22 cellular contexts compared by ENCODE assay signal in genomic region chr13:47945738-47946137, GRCh38. TPM values are rescaled to one million over a fixed set of nuclear protein-coding genes. Genes with fewer than 3 reads are reported as not detected.
DNase-seq lines count a peak whose midpoint lies in the region; ATAC-seq and TF ChIP-seq lines count a peak whose summit lies in the region.
"Had no signal": no experiment of that assay in that cellular context is flagged by ENCODE, and none has a peak within 500 bp of the region (broad histone marks: within the 10 kb centered on the region; RNA-seq: fewer than 3 reads in every experiment).

No MANE protein-coding gene starts in this region.

- TF ChIP-seq CTCF in choroid plexus epithelial cell (conservative IDR thresholded peaks at IDR 0.05; ENCODE audit: low read depth, low read length) (no peak), liver (IDR thresholded peaks at IDR 0.05; ENCODE audit: low read depth, low read length, missing input control) (no peak), vagina (IDR thresholded peaks at IDR 0.05) (no peak)

- H3K36me3 ChIP-seq in liver (ENCODE audit: control insufficient read depth in 4 of 4, insufficient read depth in 3 of 4, low read depth in 1 of 4, low read length in 3 of 4) (peaks cover 0 to 33% (median 31%) of the 10 kb centered on the region in 4 donors), vagina (peaks cover 0 to 40% of the 10 kb centered on the region in 2 donors)

- no peak overlapping the region for H3K4me3 Mint-ChIP-seq in T-helper 17 cell
- H3K4me3 Mint-ChIP-seq: dendritic cell treated with granulocyte-macrophage colony-stimulating factor and Interleukin-4, amounts not matched to agents 40 ng/mL and 50 ng/mL, for 4 days; IgD-negative memory B cell; T-cell had no signal

- no peak for TF ChIP-seq RAD21 in liver (IDR thresholded peaks at IDR 0.05)

- H3K27me3 ChIP-seq in liver (ENCODE audit: control insufficient read depth in 4 of 4, insufficient read depth in 4 of 4, low read length in 3 of 4) (no peaks in the 10 kb centered on the region), vagina (no peaks in the 10 kb centered on the region)
- H3K27me3 ChIP-seq: adrenal gland, gastrocnemius medialis, upper lobe of right lung had no signal

- no peak for TF ChIP-seq POLR2A in vagina (IDR thresholded peaks at IDR 0.05)

- intact Hi-C loops in vagina (cut with DNase I): no loop called here

- peaks cover 6% of the 10 kb centered on the region for H3K4me1 Mint-ChIP-seq in T-helper 17 cell
- H3K4me1 Mint-ChIP-seq: T-cell had no signal

- H3K27ac ChIP-seq in liver (ENCODE audit: low read depth in 1 of 2, low read length in 2 of 2): no peak overlapping the region
- H3K27ac ChIP-seq in vagina: no peak overlapping the region
- H3K27ac ChIP-seq: adrenal gland, C4-2B, gastrocnemius medialis, PC-9, upper lobe of right lung had no signal

- H3K27ac Mint-ChIP-seq in T-helper 17 cell: no peak overlapping the region
- H3K27ac Mint-ChIP-seq: dendritic cell treated with granulocyte-macrophage colony-stimulating factor and Interleukin-4, amounts not matched to agents 40 ng/mL and 50 ng/mL, for 4 days; IgD-negative memory B cell; T-cell had no signal

- H3K4me3 ChIP-seq in choroid plexus epithelial cell (ENCODE audit: low read depth, low read length): no peak overlapping the region
- H3K4me3 ChIP-seq in liver (ENCODE audit: low read depth in 1 of 3, low read length in 3 of 3): no peak overlapping the region
- no peak overlapping the region for H3K4me3 ChIP-seq in vagina
- H3K4me3 ChIP-seq: adrenal gland, gastrocnemius medialis, PC-9, upper lobe of right lung had no signal

- H3K9ac ChIP-seq in liver (ENCODE audit: low read depth in 1 of 2, low read length in 2 of 2): no peak overlapping the region

- H3K27me3 Mint-ChIP-seq in T-helper 17 cell: no peaks in the 10 kb centered on the region
- H3K27me3 Mint-ChIP-seq: dendritic cell treated with granulocyte-macrophage colony-stimulating factor and Interleukin-4, amounts not matched to agents 40 ng/mL and 50 ng/mL, for 4 days; IgD-negative memory B cell; T-cell had no signal

- H3K9me3 ChIP-seq in liver (ENCODE audit: control insufficient read depth in 4 of 4, low read length in 3 of 4) (no peaks in the 10 kb centered on the region), vagina (no peaks in the 10 kb centered on the region), T-helper 17 cell (ENCODE audit: control insufficient read depth, low read length, poor library complexity, severe bottlenecking) (no peaks in the 10 kb centered on the region)
- H3K9me3 ChIP-seq: adrenal gland, gastrocnemius medialis, upper lobe of right lung had no signal

- H3K36me3 Mint-ChIP-seq in T-helper 17 cell (ENCODE audit: low read depth): peaks cover 17% of the 10 kb centered on the region

- 71% methylated on average over 2 of the region's 2 CpGs for WGBS in liver

- peak; percentile 16 for DNase-seq in AG20443 (ENCODE audit: low spot score)
- DNase-seq in HT1080 (ENCODE audit: low read depth): peak; percentile 23
- DNase-seq in choroid plexus epithelial cell (ENCODE audit: low read depth): peak; percentile 92
- DNase-seq in occipital lobe (lab: John Stamatoyannopoulos, UW): no peak
- no peak for DNase-seq in activated effector memory CD4-positive, alpha-beta T cell treated with anti-CD3 and anti-CD28 coated beads, Interleukin-2, amount 50 U/mL, for 16 hours
- DNase-seq in vagina (ENCODE audit: extremely low spot score in 2 of 2): no peak
- DNase-seq in T-helper 17 cell: no peak
- DNase-seq: activated CD4-positive, CD25-positive, alpha-beta regulatory T cell treated with anti-CD3 and anti-CD28 coated beads, Interleukin-2, amount 50 U/mL, for 72 hours; activated T-cell treated with anti-CD3 and anti-CD28 coated beads, Interleukin-2, amount 50 U/mL, for 1 hour; adrenal gland; gastrocnemius medialis; GDM1; NCI-H1417 treated with DMSO at 0.1 percent for 48 hours; NCI-H446 treated with DMSO at 0.1 percent for 48 hours; PC-9; stimulated activated CD4-positive, alpha-beta T cell treated with anti-CD3 and anti-CD28 coated beads, Interleukin-4, amount 100 ng/mL, for 1 hour; T-cell; upper lobe of right lung had no signal

- ATAC-seq in T-helper 17 cell: no peak
- ATAC-seq: gastrocnemius medialis, T-cell, upper lobe of right lung had no signal

- H3K4me1 ChIP-seq in liver (ENCODE audit: control insufficient read depth in 4 of 4, insufficient read depth in 4 of 4, low read length in 3 of 4): no peaks in the 10 kb centered on the region
- no peaks in the 10 kb centered on the region for H3K4me1 ChIP-seq in vagina
- H3K4me1 ChIP-seq: adrenal gland, gastrocnemius medialis, upper lobe of right lung had no signal

TF ChIP-seq in liver, 16 proteins besides CTCF, POLR2A, EP300 and RAD21:
- TF ChIP-seq HNF4A (conservative IDR thresholded peaks at IDR 0.05): no peak
- peak in 1 of 2 donors; percentile 16 for TF ChIP-seq JUND (IDR thresholded peaks at IDR 0.05)
- TF ChIP-seq EGR1 (IDR thresholded peaks at IDR 0.05; ENCODE audit: low read depth in 2 of 2): no peak
- TF ChIP-seq, protein P1, sequence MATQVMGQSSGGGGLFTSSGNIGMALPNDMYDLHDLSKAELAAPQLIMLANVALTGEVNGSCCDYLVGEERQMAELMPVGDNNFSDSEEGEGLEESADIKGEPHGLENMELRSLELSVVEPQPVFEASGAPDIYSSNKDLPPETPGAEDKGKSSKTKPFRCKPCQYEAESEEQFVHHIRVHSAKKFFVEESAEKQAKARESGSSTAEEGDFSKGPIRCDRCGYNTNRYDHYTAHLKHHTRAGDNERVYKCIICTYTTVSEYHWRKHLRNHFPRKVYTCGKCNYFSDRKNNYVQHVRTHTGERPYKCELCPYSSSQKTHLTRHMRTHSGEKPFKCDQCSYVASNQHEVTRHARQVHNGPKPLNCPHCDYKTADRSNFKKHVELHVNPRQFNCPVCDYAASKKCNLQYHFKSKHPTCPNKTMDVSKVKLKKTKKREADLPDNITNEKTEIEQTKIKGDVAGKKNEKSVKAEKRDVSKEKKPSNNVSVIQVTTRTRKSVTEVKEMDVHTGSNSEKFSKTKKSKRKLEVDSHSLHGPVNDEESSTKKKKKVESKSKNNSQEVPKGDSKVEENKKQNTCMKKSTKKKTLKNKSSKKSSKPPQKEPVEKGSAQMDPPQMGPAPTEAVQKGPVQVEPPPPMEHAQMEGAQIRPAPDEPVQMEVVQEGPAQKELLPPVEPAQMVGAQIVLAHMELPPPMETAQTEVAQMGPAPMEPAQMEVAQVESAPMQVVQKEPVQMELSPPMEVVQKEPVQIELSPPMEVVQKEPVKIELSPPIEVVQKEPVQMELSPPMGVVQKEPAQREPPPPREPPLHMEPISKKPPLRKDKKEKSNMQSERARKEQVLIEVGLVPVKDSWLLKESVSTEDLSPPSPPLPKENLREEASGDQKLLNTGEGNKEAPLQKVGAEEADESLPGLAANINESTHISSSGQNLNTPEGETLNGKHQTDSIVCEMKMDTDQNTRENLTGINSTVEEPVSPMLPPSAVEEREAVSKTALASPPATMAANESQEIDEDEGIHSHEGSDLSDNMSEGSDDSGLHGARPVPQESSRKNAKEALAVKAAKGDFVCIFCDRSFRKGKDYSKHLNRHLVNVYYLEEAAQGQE (IDR thresholded peaks at IDR 0.05): no peak
- no peak for TF ChIP-seq HNF4G (IDR thresholded peaks at IDR 0.05)
- peak; percentile 11 to 18 for TF ChIP-seq RXRA (IDR thresholded peaks at IDR 0.05)
- no peak for TF ChIP-seq ZBTB33 (IDR thresholded peaks at IDR 0.05)

RNA-seq across cellular contexts. Expression of gene SUCLA2, which starts 55.3 kb away (rescaled TPM):
- 37.3 and 44.8 TPM in 2 replicates for total RNA-seq in HT1080 (2014; rRNA removed; shearing (Covaris generic))
- 43.5 and 47.2 TPM in 2 replicates for polyA plus RNA-seq in HT1080 (2015; cell fraction: cytosol; rRNA removed)
- 41.7 and 43.5 TPM in 2 replicates for polyA plus RNA-seq in HT1080 (2015; cell fraction: nucleus; rRNA removed)
- total RNA-seq in liver: 10 to 100 TPM; 26.9 to 27.1 TPM
- polyA plus RNA-seq in liver: 10 to 100 TPM; 22.0 to 25.2 TPM
- 63.3 TPM for total RNA-seq in occipital lobe
- 51.1 TPM for total RNA-seq in vagina
- total RNA-seq in T-helper 17 cell: 10 to 100 TPM; 15.6 to 21.3 TPM

Comparison
In these comparisons a context has a peak if more than half of its experiments do, and no peak if none do; other contexts are left out.
1. DNase-seq: peak in AG20443 (single experiment), HT1080 (single experiment) and choroid plexus epithelial cell (single experiment); none in occipital lobe (single experiment), activated effector memory CD4-positive, alpha-beta T cell treated with anti-CD3 and anti-CD28 coated beads, Interleukin-2, amount 50 U/mL, for 16 hours (single experiment), vagina (0 of 2) and T-helper 17 cell (0 of 3).